ENCODE assay signal across 21 cellular contexts in the genomic region with DNA sequence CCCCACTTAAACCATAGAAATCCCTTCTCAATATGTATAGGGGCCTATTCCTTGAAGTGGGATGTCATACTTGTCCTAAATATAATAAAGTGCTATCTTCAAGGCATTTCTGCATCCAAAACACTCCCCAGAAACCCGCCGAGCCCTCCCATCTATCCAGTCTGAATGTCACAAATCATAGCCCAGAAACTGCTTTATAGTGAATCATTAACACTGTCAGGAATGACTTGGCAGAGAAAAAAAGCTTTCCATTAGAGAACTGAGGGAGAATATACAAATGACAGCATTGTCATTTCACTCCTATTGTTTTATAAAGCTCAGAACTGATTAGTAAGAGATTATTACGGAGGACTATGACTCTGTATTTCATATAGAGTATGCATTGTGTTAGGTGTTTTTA. TPM values are rescaled to one million over a fixed set of nuclear protein-coding genes. Genes with fewer than 3 reads are reported as not detected.
DNase-seq lines count a peak whose midpoint lies in the region; ATAC-seq and TF ChIP-seq lines count a peak whose summit lies in the region.
"Had no signal": no experiment of that assay in that cellular context is flagged by ENCODE, and none has a peak within 500 bp of the region (broad histone marks: within the 10 kb centered on the region; RNA-seq: fewer than 3 reads in every experiment).

No MANE protein-coding gene starts in this region.

- no peak overlapping the region for H3K27ac ChIP-seq in neural progenitor cell
- H3K27ac ChIP-seq in PC-9, result no peak overlapping the region
- H3K27ac ChIP-seq: 22Rv1, A549, BLaER1 had no signal

- H3K4me2 ChIP-seq in neural progenitor cell (peak overlapping the region; percentile 36), PC-9 (no peak overlapping the region)
- H3K4me2 ChIP-seq: A549, BLaER1 had no signal

- no peaks in the 10 kb centered on the region for H3K36me3 Mint-ChIP-seq in brain
- no peaks in the 10 kb centered on the region for H3K36me3 Mint-ChIP-seq in neural progenitor cell
- H3K36me3 Mint-ChIP-seq: CD14-positive monocyte; CD4-positive, alpha-beta memory T cell had no signal

- no peak overlapping the region for H3K4me3 ChIP-seq in neural progenitor cell
- H3K4me3 ChIP-seq in PC-9, result no peak overlapping the region
- H3K4me3 ChIP-seq: A549, BLaER1, GM12878 had no signal

- H3K9me3 ChIP-seq in neural progenitor cell (ENCODE audit: low read depth) (no peaks in the 10 kb centered on the region), PC-9 (ENCODE audit: insufficient read depth, low read depth) (no peaks in the 10 kb centered on the region)
- H3K9me3 ChIP-seq: A549, BLaER1 had no signal

- no peak overlapping the region for H2AFZ ChIP-seq in neural progenitor cell (replicated peaks)
- no peak overlapping the region for H2AFZ ChIP-seq in PC-9

- H3K79me2 ChIP-seq in neural progenitor cell (ENCODE audit: low read depth) (no peaks in the 10 kb centered on the region), PC-9 (ENCODE audit: low read depth) (no peaks in the 10 kb centered on the region)

- H3K4me3 Mint-ChIP-seq in brain, result no peak overlapping the region
- H3K4me3 Mint-ChIP-seq in neural progenitor cell, result no peak overlapping the region
- H3K4me3 Mint-ChIP-seq: CD14-positive monocyte; CD4-positive, alpha-beta memory T cell; HFFc6 had no signal

- no TSS peak for BruUV-seq in PC-9 (replicated peaks; lab: Mats Ljungman, UMichigan)

- no peaks in the 10 kb centered on the region for H3K9me3 Mint-ChIP-seq in brain
- peaks cover 3% of the 10 kb centered on the region for H3K9me3 Mint-ChIP-seq in neural progenitor cell
- H3K9me3 Mint-ChIP-seq: HFFc6 had no signal

- H3K27ac Mint-ChIP-seq in brain, result peak overlapping the region in 3 of 5 experiments; percentile 11 to 56 (median 54)
- H3K27ac Mint-ChIP-seq in neural progenitor cell, result no peak overlapping the region
- H3K27ac Mint-ChIP-seq: CD14-positive monocyte; CD4-positive, alpha-beta memory T cell; HFFc6 had no signal

- peaks cover 13% of the 10 kb centered on the region for H3F3A ChIP-seq in neural progenitor cell (ENCODE audit: low read depth)
- no peaks in the 10 kb centered on the region for H3F3A ChIP-seq in PC-9 (ENCODE audit: insufficient read depth, low read depth)

- intact Hi-C loops in PC-9 (cut with micrococcal nuclease; ENCODE audit: unreplicated experiment), result no loop called here

- CTCF ChIA-PET in PC-9 (lab: Charles Lee), result no interaction called here

- in situ Hi-C loops in ACHN (cut with HindIII; ENCODE audit: low pct_ligation_motif_present, low pct_unique_long_range_greater_than_20kb, low sequenced_read_pairs), result no loop called here

- H3K27me3 ChIP-seq in neural progenitor cell, result no peaks in the 10 kb centered on the region
- H3K27me3 ChIP-seq in PC-9 (ENCODE audit: insufficient read depth, low read depth), result no peaks in the 10 kb centered on the region
- H3K27me3 ChIP-seq: BLaER1 had no signal

- H3K4me1 ChIP-seq in neural progenitor cell, result peaks cover 23% of the 10 kb centered on the region
- no peaks in the 10 kb centered on the region for H3K4me1 ChIP-seq in PC-9 (replicated peaks; ENCODE audit: insufficient read depth)
- H3K4me1 ChIP-seq: A549, BLaER1 had no signal

- H3K4me1 Mint-ChIP-seq in brain (peaks cover 14% of the 10 kb centered on the region), neural progenitor cell (peaks cover 3% of the 10 kb centered on the region)
- H3K4me1 Mint-ChIP-seq: CD14-positive monocyte; CD4-positive, alpha-beta memory T cell had no signal

- no peaks in the 10 kb centered on the region for H3K9me2 ChIP-seq in PC-9 (ENCODE audit: insufficient read depth)

- no peak for ATAC-seq in HG03280 (IDR thresholded peaks at IDR 0.05; ENCODE audit: unreplicated experiment)
- ATAC-seq: A549, GM12878, HCT116 had no signal

- H3K36me3 ChIP-seq in neural progenitor cell, result no peaks in the 10 kb centered on the region
- no peaks in the 10 kb centered on the region for H3K36me3 ChIP-seq in PC-9 (ENCODE audit: low read depth)
- H3K36me3 ChIP-seq: BLaER1 had no signal

- POLR2A ChIA-PET in PC-9 (lab: Charles Lee; ENCODE audit: unreplicated experiment), result interaction anchor here (0.7 kb wide), 1 partner anchor 1601 kb away, joined by 3 read pairs; no protein-coding TSS in a partner anchor

- no peak overlapping the region for H3K9ac ChIP-seq in neural progenitor cell
- H3K9ac ChIP-seq: BLaER1 had no signal

- no peaks in the 10 kb centered on the region for H3K27me3 Mint-ChIP-seq in brain
- peaks cover 5% of the 10 kb centered on the region for H3K27me3 Mint-ChIP-seq in neural progenitor cell (ENCODE audit: insufficient read depth, low read depth)
- H3K27me3 Mint-ChIP-seq: CD4-positive, alpha-beta memory T cell had no signal

- H4K20me1 ChIP-seq in neural progenitor cell (ENCODE audit: low read depth), result no peaks in the 10 kb centered on the region
- no peaks in the 10 kb centered on the region for H4K20me1 ChIP-seq in PC-9 (ENCODE audit: insufficient read depth)
- H4K20me1 ChIP-seq: BLaER1 had no signal

- no peak for TF ChIP-seq CTCF in brain (conservative IDR thresholded peaks at IDR 0.05)
- no peak for TF ChIP-seq CTCF in neural progenitor cell (IDR thresholded peaks at IDR 0.05)
- TF ChIP-seq CTCF in PC-9 (conservative IDR thresholded peaks at IDR 0.05), result no peak

- DNase-seq in ACHN (peak; percentile 4), kidney tubule cell (ENCODE audit: low spot score) (peak; percentile 8), neural progenitor cell (ENCODE audit: low spot score) (no peak), PC-9 (no peak), NCI-H128 (lab: John Stamatoyannopoulos, UW; ENCODE audit: unreplicated experiment) (no peak)
- DNase-seq: CD4-positive, alpha-beta memory T cell; DMS 273 treated with DMSO at 0.1 percent for 48 hours; DMS53; DND-41; EL; GOT3; H7; HFFc6 had no signal

RNA-seq across cellular contexts. Expression of a gene that starts 48.4 kb away (rescaled TPM):
- polyA plus RNA-seq in brain (ENCODE audit: insufficient read depth, low read depth, low replicate concordance), result 7.0 TPM
- total RNA-seq in neural progenitor cell (ENCODE audit: low replicate concordance) (18.3 and 21.5 TPM in 2 replicates), PC-9 (2021) (25.0 and 29.1 TPM in 2 replicates)
- total RNA-seq: CD4-positive, alpha-beta memory T cell had no signal
- polyA plus RNA-seq: CD14-positive monocyte; CD4-positive, alpha-beta memory T cell had no signal

Comparison
In these comparisons a context has a peak if more than half of its experiments do, and no peak if none do; other contexts are left out.
1. DNase-seq: peak in ACHN (single experiment) and kidney tubule cell (single experiment); none in neural progenitor cell (single experiment), PC-9 (0 of 2) and NCI-H128 (single experiment).